Comparison of ENCODE assay signal across 24 cellular contexts in the genomic region with DNA sequence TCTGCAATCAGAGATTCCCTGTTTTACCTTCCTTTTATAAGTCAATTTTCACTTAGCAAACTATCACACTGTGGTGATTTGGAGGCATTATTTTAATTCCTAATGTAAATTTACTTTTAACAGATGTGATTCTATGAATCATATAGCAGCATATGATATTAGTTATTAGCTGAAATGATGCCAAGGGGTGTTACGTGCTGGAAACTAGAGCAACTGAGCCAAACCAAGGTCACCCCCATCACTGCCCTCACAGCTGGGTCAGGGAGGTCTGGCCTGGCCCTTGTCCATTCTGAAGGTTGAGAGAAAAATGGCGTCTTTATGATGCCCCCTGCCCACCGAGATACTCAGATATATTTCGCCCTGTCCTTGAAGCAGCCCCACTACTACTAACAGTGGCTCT.
DNase-seq lines count a peak whose midpoint lies in the region; ATAC-seq and TF ChIP-seq lines count a peak whose summit lies in the region.
"Had no signal": no experiment of that assay in that cellular context is flagged by ENCODE, and none has a peak within 500 bp of the region (broad histone marks: within the 10 kb centered on the region; RNA-seq: fewer than 3 reads in every experiment).

No MANE protein-coding gene starts in this region.

- H3K9me3 ChIP-seq in left ventricle myocardium inferior (replicated peaks): peaks cover 3% of the 10 kb centered on the region
- no peaks in the 10 kb centered on the region for H3K9me3 ChIP-seq in RWPE2 (ENCODE audit: severe bottlenecking)
- H3K9me3 ChIP-seq in skeletal muscle satellite cell (replicated peaks; ENCODE audit: low read length): no peaks in the 10 kb centered on the region
- H3K9me3 ChIP-seq: BLaER1 treated with 17β-estradiol and CSF1 and Interleukin-3, amounts not matched to agents 10 nM and 100 nM; Caco-2 had no signal

- peak overlapping the region; percentile 33 for H3K4me2 ChIP-seq in skeletal muscle satellite cell (ENCODE audit: low read length)
- H3K4me2 ChIP-seq: BLaER1 treated with 17β-estradiol and CSF1 and Interleukin-3, amounts not matched to agents 10 nM and 100 nM had no signal

- H3K27ac ChIP-seq in left ventricle myocardium inferior (replicated peaks) (no peak overlapping the region), RWPE2 (ENCODE audit: poor library complexity, severe bottlenecking) (peak overlapping the region; percentile 43)
- H3K27ac ChIP-seq: BLaER1 treated with 17β-estradiol and CSF1 and Interleukin-3, amounts not matched to agents 10 nM and 100 nM had no signal

- DNase-seq in Right ventricle myocardium superior (no peak), left ventricle myocardium inferior (no peak), RWPE2 (ENCODE audit: low spot score) (no peak), fibroblast of the conjunctiva (ENCODE audit: low read depth) (peak; percentile 63), NCI-H69 (lab: John Stamatoyannopoulos, UW) (no peak), HuH-7.5 (ENCODE audit: low spot score) (no peak)
- DNase-seq: AML-193; Caco-2; CD4-positive, alpha-beta T cell; DMS79 treated with DMSO at 0.1 percent for 48 hours; GF-D8; Karpas-422; MV-4-11; NCI-H1105; NCI-H1436 treated with DMSO at 0.1 percent for 48 hours; NCI-H187 treated with DMSO at 0.1 percent for 48 hours; NCI-H524 treated with DMSO at 0.1 percent for 48 hours; NCI-H82; NK-92 treated with Interleukin-12 subunit alpha and Interleukin-12 subunit beta, amount 100 ng/mL, for 24 hours; PC-3; SHP77 had no signal

- H3K36me3 ChIP-seq in left ventricle myocardium inferior (no peaks in the 10 kb centered on the region), RWPE2 (ENCODE audit: low read depth) (no peaks in the 10 kb centered on the region), skeletal muscle satellite cell (ENCODE audit: insufficient read depth, low read length) (no peaks in the 10 kb centered on the region)
- H3K36me3 ChIP-seq: BLaER1 treated with 17β-estradiol and CSF1 and Interleukin-3, amounts not matched to agents 10 nM and 100 nM had no signal

- H3K4me1 ChIP-seq in left ventricle myocardium inferior (peaks cover 23% of the 10 kb centered on the region), RWPE2 (ENCODE audit: insufficient read depth, poor library complexity, severe bottlenecking) (peaks cover 10% of the 10 kb centered on the region), skeletal muscle satellite cell (ENCODE audit: control insufficient read depth, insufficient read depth, low read length) (peaks cover 16% of the 10 kb centered on the region)
- H3K4me1 ChIP-seq: BLaER1 treated with 17β-estradiol and CSF1 and Interleukin-3, amounts not matched to agents 10 nM and 100 nM; Caco-2 had no signal

- TF ChIP-seq CTCF in left ventricle myocardium inferior (IDR thresholded peaks at IDR 0.05; ENCODE audit: borderline replicate concordance) (no peak), RWPE2 (IDR thresholded peaks at IDR 0.05; ENCODE audit: poor library complexity, severe bottlenecking) (no peak)

- peak; percentile 31 for ATAC-seq in Right ventricle myocardium superior (ENCODE audit: poor library complexity)
- no peak for ATAC-seq in RWPE2 (ENCODE audit: low read depth)
- no peak for ATAC-seq in HG03139 (IDR thresholded peaks at IDR 0.05; ENCODE audit: unreplicated experiment)
- ATAC-seq: PC-3 had no signal

- H3K27me3 ChIP-seq in left ventricle myocardium inferior (ENCODE audit: low read depth): no peaks in the 10 kb centered on the region
- no peaks in the 10 kb centered on the region for H3K27me3 ChIP-seq in RWPE2 (ENCODE audit: insufficient read depth, poor library complexity, severe bottlenecking)
- H3K27me3 ChIP-seq in skeletal muscle satellite cell (ENCODE audit: control insufficient read depth, insufficient read depth, low read length): no peaks in the 10 kb centered on the region
- H3K27me3 ChIP-seq: BLaER1 treated with 17β-estradiol and CSF1 and Interleukin-3, amounts not matched to agents 10 nM and 100 nM had no signal

- H3K9ac ChIP-seq in skeletal muscle satellite cell (ENCODE audit: low read depth, low read length): no peak overlapping the region
- H3K9ac ChIP-seq: BLaER1 treated with 17β-estradiol and CSF1 and Interleukin-3, amounts not matched to agents 10 nM and 100 nM had no signal

- intact Hi-C loops in Right ventricle myocardium superior (cut with DNase I) (no loop called here), left ventricle myocardium inferior (cut with micrococcal nuclease) (no loop called here)

- H3K4me3 ChIP-seq in left ventricle myocardium inferior (no peak overlapping the region), RWPE2 (ENCODE audit: severe bottlenecking) (no peak overlapping the region), skeletal muscle satellite cell (ENCODE audit: low read length) (peak overlapping the region; percentile 37)
- H3K4me3 ChIP-seq: BLaER1 treated with 17β-estradiol and CSF1 and Interleukin-3, amounts not matched to agents 10 nM and 100 nM had no signal
